In the genomic region with DNA sequence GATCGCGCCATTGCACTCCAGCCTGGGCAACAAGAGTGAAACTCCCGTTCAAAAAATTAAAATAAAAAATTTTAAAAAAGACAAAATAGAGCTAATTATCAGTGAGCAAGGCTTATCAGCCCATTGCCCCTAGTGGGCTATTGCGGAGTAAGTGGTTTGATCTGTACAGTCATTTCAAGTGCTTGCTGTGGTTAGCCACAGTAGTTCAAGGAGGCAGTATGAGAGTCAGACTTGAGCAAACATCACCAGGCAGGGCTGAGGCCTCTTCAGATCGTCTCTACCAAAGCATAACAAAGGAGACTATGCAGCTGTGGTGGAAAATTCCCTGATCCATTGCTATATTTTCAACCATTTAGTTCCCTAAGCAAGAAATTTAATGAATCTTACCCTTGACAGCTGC, we compare ENCODE assay signal across 8 cellular contexts. TPM values are rescaled to one million over a fixed set of nuclear protein-coding genes. Genes with fewer than 3 reads are reported as not detected.
A peak's percentile ranks its signal among the peaks of the same experiment; 100 is the strongest.
DNase-seq lines count a peak whose midpoint lies in the region; ATAC-seq, FAIRE-seq and TF ChIP-seq lines count a peak whose summit lies in the region.

No MANE protein-coding gene starts in this region.

- WGBS in pancreas, 2 donors, result 85 to 90% methylated on average over 5 of the region's 5 CpGs

- ATAC-seq in HG03103 (IDR thresholded peaks at IDR 0.05; ENCODE audit: low read depth, unreplicated experiment), result peak; percentile 95
- ATAC-seq in pancreas, result no peak

- no peak overlapping the region for H3K4me3 ChIP-seq in effector memory CD4-positive, alpha-beta T cell (ENCODE audit: insufficient read depth, low read depth, low read length, poor library complexity, severe bottlenecking)
- H3K4me3 ChIP-seq in pancreas, result no peak overlapping the region

- H3K27ac ChIP-seq in effector memory CD4-positive, alpha-beta T cell (ENCODE audit: insufficient read depth, low read length, poor library complexity, severe bottlenecking), result no peak overlapping the region
- no peak overlapping the region for H3K27ac ChIP-seq in pancreas

- intact Hi-C loops in pancreas (cut with DNase I), result no loop called here

- DNase-seq in COLO668 (lab: John Stamatoyannopoulos, UW; ENCODE audit: unreplicated experiment), result peak; percentile 61
- no peak for DNase-seq in GM19239 (ENCODE audit: insufficient read length, low spot score)
- DNase-seq in RCC 7860 (ENCODE audit: low spot score), result peak; percentile 87
- DNase-seq in effector memory CD4-positive, alpha-beta T cell, result peak in 2 of 3 donors; percentile 19 to 40
- DNase-seq in 8988T, result no peak
- no peak for DNase-seq in pancreas
- DNase-seq in SK-N-DZ (ENCODE audit: low spot score), result no peak

- H3K27me3 ChIP-seq in effector memory CD4-positive, alpha-beta T cell (replicated peaks; ENCODE audit: control insufficient read depth, insufficient read depth, low read length, poor library complexity, severe bottlenecking), result no peaks in the 10 kb centered on the region
- no peaks in the 10 kb centered on the region for H3K27me3 ChIP-seq in pancreas

- H3K9me3 ChIP-seq in effector memory CD4-positive, alpha-beta T cell (ENCODE audit: control insufficient read depth, low read length), result no peaks in the 10 kb centered on the region
- no peaks in the 10 kb centered on the region for H3K9me3 ChIP-seq in pancreas

- peak; percentile 80 for FAIRE-seq in GM19239 (lab: Jason Lieb, UNC)
- peak; percentile 93 for FAIRE-seq in RCC 7860 (lab: Jason Lieb, UNC)
- no peak for FAIRE-seq in pancreas (lab: Jason Lieb, UNC)

- no peaks in the 10 kb centered on the region for H3K36me3 ChIP-seq in effector memory CD4-positive, alpha-beta T cell (ENCODE audit: control insufficient read depth, insufficient read depth, low read length)
- no peaks in the 10 kb centered on the region for H3K36me3 ChIP-seq in pancreas

- peaks cover 11% of the 10 kb centered on the region for H3K4me1 ChIP-seq in effector memory CD4-positive, alpha-beta T cell (ENCODE audit: control insufficient read depth, insufficient read depth, low read length, poor library complexity, severe bottlenecking)
- peaks cover 0 to 14% (median 0%) of the 10 kb centered on the region in 3 donors for H3K4me1 ChIP-seq in pancreas

- no peak for TF ChIP-seq CTCF in pancreas (IDR thresholded peaks at IDR 0.05)

RNA-seq across cellular contexts. Expression of a gene that starts 4.3 kb away (rescaled TPM):
- 10 to 100 TPM in 3 of 6 donors, 1 to 10 TPM in 3; 7.8 to 21.8 (median 10.3) TPM for total RNA-seq in pancreas
- polyA plus RNA-seq in pancreas, result 10 to 100 TPM in 1 of 2 donors, 1 to 10 TPM in 1; 4.6 to 11.2 TPM
- polyA plus RNA-seq in SK-N-DZ (2014; cell fraction: cytosol; rRNA removed), result 31.1 and 41.1 TPM in 2 replicates
- polyA plus RNA-seq in SK-N-DZ (2014; cell fraction: nucleus; rRNA removed), result 45.7 and 53.2 TPM in 2 replicates

RNA-seq across cellular contexts. Expression of a gene that starts 6.5 kb away (rescaled TPM):
- total RNA-seq in pancreas, result 1 to 10 TPM; 4.1 to 8.4 (median 7.0) TPM
- polyA plus RNA-seq in pancreas, result 10 to 100 TPM; 10.8 to 20.0 TPM
- 182 and 240 TPM in 2 replicates for polyA plus RNA-seq in SK-N-DZ (2014; cell fraction: cytosol; rRNA removed)
- polyA plus RNA-seq in SK-N-DZ (2014; cell fraction: nucleus; rRNA removed), result 479 and 545 TPM in 2 replicates

Comparison
In these comparisons a context has a peak if more than half of its experiments do, and no peak if none do; other contexts are left out.
1. DNase-seq: peak in COLO668 (single experiment), RCC 7860 (single experiment) and effector memory CD4-positive, alpha-beta T cell (2 of 3); none in GM19239 (single experiment), 8988T (single experiment), pancreas (0 of 6) and SK-N-DZ (single experiment).